Comparison of ENCODE assay signal across 35 cellular contexts in the genomic region with DNA sequence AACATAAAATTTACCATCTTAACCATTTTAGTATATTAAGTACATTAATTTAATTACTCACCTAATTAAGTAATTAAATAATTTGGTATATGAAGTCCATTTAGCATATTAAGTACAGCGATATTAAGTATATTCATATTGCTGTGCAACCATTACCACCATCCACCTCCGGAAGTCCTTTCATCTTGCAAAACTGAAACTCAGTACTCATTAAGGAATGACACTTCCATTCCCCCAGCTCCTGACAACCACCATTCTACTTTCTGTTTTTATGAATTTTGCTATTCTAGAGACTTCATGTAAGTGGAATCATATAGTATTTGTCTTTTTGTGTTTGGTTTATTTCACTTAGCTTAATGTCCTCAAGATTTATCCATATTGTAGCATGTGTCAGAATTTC.
DNase-seq lines count a peak whose midpoint lies in the region; ATAC-seq, FAIRE-seq and TF ChIP-seq lines count a peak whose summit lies in the region.
"Had no signal": no experiment of that assay in that cellular context is flagged by ENCODE, and none has a peak within 500 bp of the region (broad histone marks: within the 10 kb centered on the region; RNA-seq: fewer than 3 reads in every experiment).

No MANE protein-coding gene starts in this region.

- ATAC-seq in DND-41 (ENCODE audit: insufficient read depth, low read depth) (peak; percentile 83), HG03196 (IDR thresholded peaks at IDR 0.05; ENCODE audit: unreplicated experiment) (peak; percentile 64), HG02884 (IDR thresholded peaks at IDR 0.05; ENCODE audit: unreplicated experiment) (no peak)
- ATAC-seq: foreskin keratinocyte; naive thymus-derived CD8-positive, alpha-beta T cell; Right ventricle myocardium inferior; sciatic nerve; WTC11 had no signal

- H3K4me1 Mint-ChIP-seq in activated T-helper 1 cell treated with anti-CD3 and anti-CD28 coated beads, Interleukin-12 subunit alpha, Interleukin-12 subunit beta, Interleukin-2, Interleukin-4 antibody, amounts not matched to agents 30 ng/mL and 10 ng/mL and 1 ng/mL, durations not matched to agents 14 hours and 24 hours and 36 hours (ENCODE audit: low read depth), result peaks cover 10% of the 10 kb centered on the region
- H3K4me1 Mint-ChIP-seq: brain, WTC11 had no signal

- H3K4me1 ChIP-seq in DND-41 (ENCODE audit: insufficient read depth, low read length) (peaks cover 10% of the 10 kb centered on the region), kidney (ENCODE audit: control insufficient read depth in 1 of 2, insufficient read depth in 1 of 2, low read depth in 1 of 2, low read length in 2 of 2) (no peaks in the 10 kb centered on the region)
- H3K4me1 ChIP-seq: adrenal gland, BE2C, esophagus squamous epithelium, foreskin keratinocyte, HAP-1, prostate gland, thyroid gland, vagina had no signal

- peak; percentile 78 for FAIRE-seq in GM18507 (lab: Jason Lieb, UNC)
- no peak for FAIRE-seq in kidney (lab: Jason Lieb, UNC)
- FAIRE-seq: keratinocyte had no signal

- no peak overlapping the region for H3K27ac ChIP-seq in DND-41 (ENCODE audit: low read length)
- H3K27ac ChIP-seq in kidney (ENCODE audit: low read depth in 2 of 2, low read length in 2 of 2), result no peak overlapping the region
- H3K27ac ChIP-seq: adrenal gland, esophagus squamous epithelium, foreskin keratinocyte, PC-9, prostate gland, thyroid gland, vagina had no signal

- peaks cover 2% of the 10 kb centered on the region for H3K27me3 Mint-ChIP-seq in activated T-helper 1 cell treated with anti-CD3 and anti-CD28 coated beads, Interleukin-12 subunit alpha, Interleukin-12 subunit beta, Interleukin-2, Interleukin-4 antibody, amounts not matched to agents 30 ng/mL and 10 ng/mL and 1 ng/mL, durations not matched to agents 14 hours and 24 hours and 36 hours (ENCODE audit: insufficient read depth)

- H3K9ac ChIP-seq in DND-41 (ENCODE audit: low read depth, low read length) (no peak overlapping the region), kidney (ENCODE audit: low read length in 2 of 2) (no peak overlapping the region)
- H3K9ac ChIP-seq: SK-N-SH had no signal

- DNase-seq in DND-41 (peak; percentile 21), GM18507 (ENCODE audit: extremely low spot score, insufficient read length, low read depth) (no peak), kidney (no peak), hypothalamus (lab: John Stamatoyannopoulos, UW) (no peak)
- no peak for DNase-seq in activated T-helper 1 cell treated with anti-CD3 and anti-CD28 coated beads, Interleukin-12 subunit alpha, Interleukin-12 subunit beta, Interleukin-2, Interleukin-4 antibody, amounts not matched to agents 30 ng/mL and 10 ng/mL and 1 ng/mL, durations not matched to agents 14 hours and 24 hours and 36 hours (ENCODE audit: low spot score)
- DNase-seq: activated CD4-positive, alpha-beta T cell treated with anti-CD3 and anti-CD28 coated beads, Interleukin-2, amount 10 ng/mL, durations not matched to agents 7 days and 5 days; activated naive CD4-positive, alpha-beta T cell treated with anti-CD3 and anti-CD28 coated beads, Interleukin-2, amount 10 ng/mL, durations not matched to agents 7 days and 5 days; adrenal gland; BE2C; cerebellar nuclear complex; esophagus squamous epithelium; foreskin keratinocyte; head of caudate nucleus; KBM-7; midbrain; naive thymus-derived CD8-positive, alpha-beta T cell; NCI-H1417; NCI-H2029 treated with DMSO at 0.1 percent for 48 hours; NCI-H2227 treated with DMSO at 0.1 percent for 48 hours; NCI-H526 treated with DMSO at 0.1 percent for 48 hours; occipital lobe; PC-9; SK-N-SH; stimulated activated CD8-positive, alpha-beta memory T cell treated with anti-CD3 and anti-CD28 coated beads, Interleukin-4, amount 100 ng/mL, for 48 hours; thyroid gland had no signal

- peaks cover 9% of the 10 kb centered on the region for H3K36me3 Mint-ChIP-seq in activated T-helper 1 cell treated with anti-CD3 and anti-CD28 coated beads, Interleukin-12 subunit alpha, Interleukin-12 subunit beta, Interleukin-2, Interleukin-4 antibody, amounts not matched to agents 30 ng/mL and 10 ng/mL and 1 ng/mL, durations not matched to agents 14 hours and 24 hours and 36 hours (ENCODE audit: low read depth)
- H3K36me3 Mint-ChIP-seq: brain, WTC11 had no signal

- TF ChIP-seq CTCF in DND-41 (IDR thresholded peaks at IDR 0.05; ENCODE audit: borderline replicate concordance, extremely low read depth, low read length, poor library complexity, severe bottlenecking), result no peak
- no peak for TF ChIP-seq CTCF in kidney (IDR thresholded peaks at IDR 0.05; ENCODE audit: borderline replicate concordance, extremely low read depth, insufficient read depth)

- H3K4me2 ChIP-seq in DND-41 (ENCODE audit: insufficient read depth, low read length), result 0 out of 2 replicates have a peak overlapping the region, but pooled peaks have one; percentile 31
- H3K4me2 ChIP-seq: PC-9, SK-N-SH had no signal

- H3K9me3 ChIP-seq in DND-41 (ENCODE audit: insufficient read depth, low read length, severe bottlenecking), result no peaks in the 10 kb centered on the region
- H3K9me3 ChIP-seq in kidney (ENCODE audit: control insufficient read depth in 1 of 2, low read length in 2 of 2), result peaks cover 0 to 4% of the 10 kb centered on the region in 2 donors
- H3K9me3 ChIP-seq: adrenal gland, BE2C, esophagus squamous epithelium, HAP-1, prostate gland, SK-N-SH, thyroid gland, vagina had no signal

- no peaks in the 10 kb centered on the region for H4K20me1 ChIP-seq in DND-41 (ENCODE audit: insufficient read depth, low read length)

- H3K79me2 ChIP-seq in DND-41 (ENCODE audit: insufficient read depth, low read length), result no peaks in the 10 kb centered on the region

- peak overlapping the region; percentile 52 for H3K27ac Mint-ChIP-seq in activated T-helper 1 cell treated with anti-CD3 and anti-CD28 coated beads, Interleukin-12 subunit alpha, Interleukin-12 subunit beta, Interleukin-2, Interleukin-4 antibody, amounts not matched to agents 30 ng/mL and 10 ng/mL and 1 ng/mL, durations not matched to agents 14 hours and 24 hours and 36 hours
- H3K27ac Mint-ChIP-seq: activated CD4-positive, alpha-beta T cell treated with anti-CD3 and anti-CD28 coated beads, Interleukin-2, amount 10 ng/mL, durations not matched to agents 7 days and 5 days; activated naive CD4-positive, alpha-beta T cell treated with anti-CD3 and anti-CD28 coated beads, Interleukin-2, amount 10 ng/mL, durations not matched to agents 7 days and 5 days; brain; naive thymus-derived CD8-positive, alpha-beta T cell; WTC11 had no signal

- H3K27me3 ChIP-seq in DND-41 (ENCODE audit: insufficient read depth, low read length, poor library complexity), result no peaks in the 10 kb centered on the region
- H3K27me3 ChIP-seq: adrenal gland, BE2C, esophagus squamous epithelium, foreskin keratinocyte, thyroid gland, vagina had no signal

- peaks cover 15% of the 10 kb centered on the region for H3K9me3 Mint-ChIP-seq in activated T-helper 1 cell treated with anti-CD3 and anti-CD28 coated beads, Interleukin-12 subunit alpha, Interleukin-12 subunit beta, Interleukin-2, Interleukin-4 antibody, amounts not matched to agents 30 ng/mL and 10 ng/mL and 1 ng/mL, durations not matched to agents 14 hours and 24 hours and 36 hours

- no peaks in the 10 kb centered on the region for H3K36me3 ChIP-seq in DND-41 (ENCODE audit: insufficient read depth, low read length)
- no peaks in the 10 kb centered on the region for H3K36me3 ChIP-seq in kidney (ENCODE audit: control insufficient read depth in 1 of 2, insufficient read depth in 2 of 2, low read length in 2 of 2)
- H3K36me3 ChIP-seq: adrenal gland, BE2C, esophagus squamous epithelium, HAP-1, prostate gland, thyroid gland, vagina had no signal

- no peak overlapping the region for H3K4me3 Mint-ChIP-seq in activated T-helper 1 cell treated with anti-CD3 and anti-CD28 coated beads, Interleukin-12 subunit alpha, Interleukin-12 subunit beta, Interleukin-2, Interleukin-4 antibody, amounts not matched to agents 30 ng/mL and 10 ng/mL and 1 ng/mL, durations not matched to agents 14 hours and 24 hours and 36 hours
- H3K4me3 Mint-ChIP-seq: activated CD4-positive, alpha-beta T cell treated with anti-CD3 and anti-CD28 coated beads, Interleukin-2, amount 10 ng/mL, durations not matched to agents 7 days and 5 days; activated naive CD4-positive, alpha-beta T cell treated with anti-CD3 and anti-CD28 coated beads, Interleukin-2, amount 10 ng/mL, durations not matched to agents 7 days and 5 days; brain; WTC11 had no signal

- no peak overlapping the region for H2AFZ ChIP-seq in DND-41 (ENCODE audit: low read depth, low read length)
- H2AFZ ChIP-seq: PC-9 had no signal

- H3K4me3 ChIP-seq in DND-41 (ENCODE audit: low read depth in 1 of 2, low read length in 2 of 2) (no peak overlapping the region), kidney (ENCODE audit: low read length in 2 of 2) (no peak overlapping the region)
- H3K4me3 ChIP-seq: adrenal gland, esophagus squamous epithelium, HAP-1, PC-9, prostate gland, thyroid gland, vagina had no signal

- intact Hi-C loops in activated T-helper 1 cell treated with anti-CD3 and anti-CD28 coated beads, Interleukin-12 subunit alpha, Interleukin-12 subunit beta, Interleukin-2, Interleukin-4 antibody, amounts not matched to agents 30 ng/mL and 10 ng/mL and 1 ng/mL, durations not matched to agents 14 hours and 24 hours and 36 hours (cut with micrococcal nuclease), result loop anchor here (2.0 kb wide), 1 partner anchor 59 kb away; no protein-coding TSS in a partner anchor
- intact Hi-C loops in kidney (cut with DNase I), result no loop called here
